In the genomic region with DNA sequence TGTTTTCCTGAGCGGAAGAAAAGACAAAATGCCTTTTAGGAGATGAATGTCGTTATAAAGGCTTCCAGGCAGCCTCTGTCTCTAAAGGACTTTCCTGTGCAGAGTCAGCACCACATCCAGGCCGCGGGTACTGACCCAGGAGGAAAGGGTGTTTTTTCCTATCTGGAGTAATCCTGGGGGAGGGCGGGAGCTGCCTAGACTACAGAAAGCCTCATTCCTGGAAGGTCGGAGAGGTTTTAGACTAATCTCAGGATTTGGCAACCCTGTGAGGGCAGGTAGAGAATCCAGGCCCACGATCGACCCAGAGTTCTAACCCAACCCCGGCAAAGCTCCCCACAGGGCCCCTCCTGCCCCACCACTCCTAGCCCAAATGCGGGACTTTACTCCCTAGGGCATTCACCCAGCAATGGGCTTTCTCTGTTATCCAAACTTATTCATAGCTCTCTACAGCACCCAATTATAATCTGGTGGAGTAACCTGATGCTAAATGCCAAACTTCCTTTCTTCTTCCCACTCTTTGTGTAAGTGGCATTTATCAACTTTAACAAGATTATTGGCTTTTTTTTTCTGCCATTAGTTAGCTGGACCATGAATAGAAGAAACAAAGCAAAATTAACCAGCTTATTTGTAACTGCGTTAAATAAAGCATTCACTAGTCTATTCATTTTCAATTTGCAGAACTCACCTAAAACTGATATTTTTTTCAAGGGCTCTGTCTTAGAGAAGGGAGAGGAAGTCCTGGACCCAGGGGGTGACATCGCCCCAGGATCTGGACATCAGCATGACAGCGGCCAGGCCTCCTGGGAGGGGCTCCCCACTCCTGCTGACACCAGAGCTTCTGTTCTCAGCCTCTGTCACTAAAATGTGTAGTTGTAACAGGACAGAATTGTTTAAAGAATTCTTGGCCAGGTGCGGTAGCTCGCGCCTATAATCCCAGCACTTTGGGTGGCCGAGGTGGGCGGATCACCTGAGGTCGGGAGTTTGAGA, we compare ENCODE assay signal across 8 cellular contexts. TPM values are rescaled to one million over a fixed set of nuclear protein-coding genes. Genes with fewer than 3 reads are reported as not detected.
A peak's percentile ranks its signal among the peaks of the same experiment; 100 is the strongest.
DNase-seq lines count a peak whose midpoint lies in the region; ATAC-seq and TF ChIP-seq lines count a peak whose summit lies in the region.

No MANE protein-coding gene starts in this region.

- in situ Hi-C loops in mammary epithelial cell (cut with MboI; ENCODE audit: low sequenced_read_pairs in 2 of 2), result no loop called here

- H3K9me3 ChIP-seq in mammary epithelial cell (replicated peaks; ENCODE audit: insufficient read depth, low read length) (no peaks in the 10 kb centered on the region), upper lobe of right lung (no peaks in the 10 kb centered on the region)
- H3K9me3 ChIP-seq in naive thymus-derived CD4-positive, alpha-beta T cell (ENCODE audit: control insufficient read depth in 2 of 3, low read length in 3 of 3), result no peaks in the 10 kb centered on the region

- peak overlapping the region; percentile 56 for H3K4me3 Mint-ChIP-seq in MCF 10A (ENCODE audit: unreplicated experiment)
- peak overlapping the region; percentile 32 to 58 for H3K4me3 Mint-ChIP-seq in effector memory CD8-positive, alpha-beta T cell
- H3K4me3 Mint-ChIP-seq in naive thymus-derived CD4-positive, alpha-beta T cell, result peak overlapping the region; percentile 43 to 77 (median 61)

- H3K27ac Mint-ChIP-seq in MCF 10A (ENCODE audit: low read depth, unreplicated experiment), result no peak overlapping the region
- H3K27ac Mint-ChIP-seq in effector memory CD8-positive, alpha-beta T cell, result no peak overlapping the region
- peak overlapping the region in 1 of 9 donors; percentile 7 for H3K27ac Mint-ChIP-seq in naive thymus-derived CD4-positive, alpha-beta T cell

- H4K20me1 ChIP-seq in mammary epithelial cell (ENCODE audit: insufficient read depth, low read length), result no peaks in the 10 kb centered on the region

- BruUV-seq in MCF 10A (replicated peaks; lab: Mats Ljungman, UMichigan) (no TSS peak), mammary epithelial cell (replicated peaks; lab: Mats Ljungman, UMichigan) (no TSS peak)

- H3K36me3 Mint-ChIP-seq in MCF 10A (ENCODE audit: insufficient read depth, unreplicated experiment), result no peaks in the 10 kb centered on the region
- H3K36me3 Mint-ChIP-seq in effector memory CD8-positive, alpha-beta T cell (ENCODE audit: insufficient read depth), result no peaks in the 10 kb centered on the region
- H3K36me3 Mint-ChIP-seq in naive thymus-derived CD4-positive, alpha-beta T cell, result no peaks in the 10 kb centered on the region

- POLR2A ChIA-PET in MCF 10A (lab: Yijun Ruan, JAX), result no interaction called here
- POLR2A ChIA-PET in naive thymus-derived CD4-positive, alpha-beta T cell (lab: Charles Lee), result no interaction called here

- H3K4me2 ChIP-seq in mammary epithelial cell (ENCODE audit: insufficient read depth, low read depth, low read length), result no peak overlapping the region

- CTCF ChIA-PET in MCF 10A (lab: Yijun Ruan, JAX) (interaction anchor here (0.6 to 3.9 kb wide), 10 partner anchors 10 to 961 kb away, joined by 3 to 40 read pairs (median 4); no protein-coding TSS in a partner anchor), mammary epithelial cell (lab: Charles Lee; ENCODE audit: low non-redundant PET) (no interaction called here)
- CTCF ChIA-PET in naive thymus-derived CD4-positive, alpha-beta T cell (lab: Charles Lee), result no interaction called here

- H3K27me3 Mint-ChIP-seq in MCF 10A (ENCODE audit: insufficient read depth, unreplicated experiment), result peaks cover 14% of the 10 kb centered on the region
- H3K27me3 Mint-ChIP-seq in effector memory CD8-positive, alpha-beta T cell, result peaks cover 66 to 69% of the 10 kb centered on the region in 2 donors
- H3K27me3 Mint-ChIP-seq in naive thymus-derived CD4-positive, alpha-beta T cell, result peaks cover 40 to 62% (median 48%) of the 10 kb centered on the region in 5 donors

- dilution Hi-C loops in mammary epithelial cell (cut with HindIII; ENCODE audit: low sequenced_read_pairs), result no loop called here

- no peak overlapping the region for H3K9ac ChIP-seq in mammary epithelial cell (ENCODE audit: insufficient read depth, low read length)

- H3K4me3 ChIP-seq in mammary epithelial cell (replicated peaks in 1 of 3; ENCODE audit: insufficient read depth in 1 of 3, low read depth in 2 of 3, low read length in 3 of 3), result no peak overlapping the region
- H3K4me3 ChIP-seq in naive thymus-derived CD4-positive, alpha-beta T cell (ENCODE audit: low read length), result no peak overlapping the region
- peak overlapping the region; percentile 77 for H3K4me3 ChIP-seq in upper lobe of right lung

- no peaks in the 10 kb centered on the region for H3K79me2 ChIP-seq in mammary epithelial cell (ENCODE audit: insufficient read depth, low read length)

- no peak overlapping the region for H2AFZ ChIP-seq in mammary epithelial cell (ENCODE audit: low read depth, low read length)

- H3K9me3 Mint-ChIP-seq in MCF 10A (ENCODE audit: unreplicated experiment), result no peaks in the 10 kb centered on the region
- no peaks in the 10 kb centered on the region for H3K9me3 Mint-ChIP-seq in effector memory CD8-positive, alpha-beta T cell
- no peaks in the 10 kb centered on the region for H3K9me3 Mint-ChIP-seq in naive thymus-derived CD4-positive, alpha-beta T cell

- TF ChIP-seq CTCF in MCF 10A (IDR thresholded peaks at IDR 0.05; ENCODE audit: unreplicated experiment) (no peak), mammary epithelial cell (conservative IDR thresholded peaks at IDR 0.05 in 1 of 2, IDR thresholded peaks at IDR 0.05 in 1 of 2; ENCODE audit: extremely low read depth in 1 of 2, insufficient read depth in 1 of 2, low read depth in 1 of 2, low read length in 2 of 2) (no peak), upper lobe of right lung (IDR thresholded peaks at IDR 0.05) (no peak), GM20000 (IDR thresholded peaks at IDR 0.05; ENCODE audit: extremely low read depth, missing control alignments) (no peak)

- intact Hi-C loops in MCF 10A (cut with micrococcal nuclease) (loop anchor here (2.0 kb wide), 1 partner anchor 573 kb away; no protein-coding TSS in a partner anchor), mammary epithelial cell (cut with micrococcal nuclease) (loop anchor here (5.0 kb wide), 1 partner anchor 64 kb away; no protein-coding TSS in a partner anchor), upper lobe of right lung (cut with DNase I) (no loop called here)
- intact Hi-C loops in naive thymus-derived CD4-positive, alpha-beta T cell (cut with micrococcal nuclease), result loop anchor here (2.0 to 10.0 kb wide), 3 partner anchors 63 to 573 kb away; partner anchors contain the start of gene WDFY2 (in 1 of the 2)

- 86% methylated on average over 16 of the region's 19 CpGs for WGBS in mammary epithelial cell (ENCODE audit: low coverage, missing lambda C conversion rate)

- H3K4me1 ChIP-seq in mammary epithelial cell (ENCODE audit: insufficient read depth, low read length), result peaks cover 11% of the 10 kb centered on the region
- H3K4me1 ChIP-seq in naive thymus-derived CD4-positive, alpha-beta T cell (ENCODE audit: control insufficient read depth in 2 of 2, insufficient read depth in 2 of 2, low read length in 2 of 2), result peaks cover 0 to 4% of the 10 kb centered on the region in 2 donors
- H3K4me1 ChIP-seq in upper lobe of right lung, result peaks cover 5% of the 10 kb centered on the region

- H3K27ac ChIP-seq in mammary epithelial cell (ENCODE audit: insufficient read depth, low read depth, low read length) (no peak overlapping the region), upper lobe of right lung (no peak overlapping the region)
- H3K27ac ChIP-seq in naive thymus-derived CD4-positive, alpha-beta T cell (ENCODE audit: low read depth, low read length), result no peak overlapping the region

- DNase-seq in MCF 10A (ENCODE audit: unreplicated experiment) (no peak), mammary epithelial cell (no peak), upper lobe of right lung (no peak), NCI-H1694 (lab: John Stamatoyannopoulos, UW) (no peak), GM20000 (ENCODE audit: low spot score) (no peak), mucosa of gallbladder (ENCODE audit: low spot score) (no peak)
- DNase-seq in effector memory CD8-positive, alpha-beta T cell, result no peak
- no peak for DNase-seq in naive thymus-derived CD4-positive, alpha-beta T cell

- ATAC-seq in effector memory CD8-positive, alpha-beta T cell (replicated peaks), result no peak
- no peak for ATAC-seq in naive thymus-derived CD4-positive, alpha-beta T cell
- ATAC-seq in upper lobe of right lung, result no peak

- H3K27me3 ChIP-seq in mammary epithelial cell (ENCODE audit: insufficient read depth, low read length) (peaks cover 21% of the 10 kb centered on the region), upper lobe of right lung (peaks cover 3% of the 10 kb centered on the region)
- peaks cover 4 to 10% of the 10 kb centered on the region in 2 donors for H3K27me3 ChIP-seq in naive thymus-derived CD4-positive, alpha-beta T cell (ENCODE audit: control insufficient read depth in 2 of 2, insufficient read depth in 2 of 2, low read length in 2 of 2)

- peaks cover 6% of the 10 kb centered on the region for H3K4me1 Mint-ChIP-seq in MCF 10A (ENCODE audit: insufficient read depth, unreplicated experiment)
- no peaks in the 10 kb centered on the region for H3K4me1 Mint-ChIP-seq in effector memory CD8-positive, alpha-beta T cell (ENCODE audit: low read depth in 2 of 2)
- peaks cover 0 to 12% (median 0%) of the 10 kb centered on the region in 7 donors for H3K4me1 Mint-ChIP-seq in naive thymus-derived CD4-positive, alpha-beta T cell

- no peaks in the 10 kb centered on the region for H3K36me3 ChIP-seq in mammary epithelial cell (ENCODE audit: insufficient read depth, low read length)
- H3K36me3 ChIP-seq in naive thymus-derived CD4-positive, alpha-beta T cell (ENCODE audit: control insufficient read depth in 2 of 3, insufficient read depth in 3 of 3, low read length in 3 of 3), result no peaks in the 10 kb centered on the region
- H3K36me3 ChIP-seq in upper lobe of right lung, result no peaks in the 10 kb centered on the region

RNA-seq across cellular contexts. Expression of gene FAM124A, which starts 1.4 kb away (rescaled TPM):
- total RNA-seq in MCF 10A (2022), result 0.12 and 0.15 TPM in 2 replicates
- under 1 TPM; 0.12 to 0.33 TPM for total RNA-seq in mammary epithelial cell
- polyA plus RNA-seq in mammary epithelial cell, result 0.15 TPM
- polyA minus RNA-seq in mammary epithelial cell, result not detected
- under 1 TPM in 2 of 5 experiments, not detected in 3; 0.12 to 0.85 TPM for total RNA-seq in naive thymus-derived CD4-positive, alpha-beta T cell
- polyA plus RNA-seq in naive thymus-derived CD4-positive, alpha-beta T cell, result not detected
- 3.9 TPM for total RNA-seq in upper lobe of right lung
- 4.3 TPM for total RNA-seq in mucosa of gallbladder
